18 cellular contexts compared by ENCODE assay signal in the genomic region with DNA sequence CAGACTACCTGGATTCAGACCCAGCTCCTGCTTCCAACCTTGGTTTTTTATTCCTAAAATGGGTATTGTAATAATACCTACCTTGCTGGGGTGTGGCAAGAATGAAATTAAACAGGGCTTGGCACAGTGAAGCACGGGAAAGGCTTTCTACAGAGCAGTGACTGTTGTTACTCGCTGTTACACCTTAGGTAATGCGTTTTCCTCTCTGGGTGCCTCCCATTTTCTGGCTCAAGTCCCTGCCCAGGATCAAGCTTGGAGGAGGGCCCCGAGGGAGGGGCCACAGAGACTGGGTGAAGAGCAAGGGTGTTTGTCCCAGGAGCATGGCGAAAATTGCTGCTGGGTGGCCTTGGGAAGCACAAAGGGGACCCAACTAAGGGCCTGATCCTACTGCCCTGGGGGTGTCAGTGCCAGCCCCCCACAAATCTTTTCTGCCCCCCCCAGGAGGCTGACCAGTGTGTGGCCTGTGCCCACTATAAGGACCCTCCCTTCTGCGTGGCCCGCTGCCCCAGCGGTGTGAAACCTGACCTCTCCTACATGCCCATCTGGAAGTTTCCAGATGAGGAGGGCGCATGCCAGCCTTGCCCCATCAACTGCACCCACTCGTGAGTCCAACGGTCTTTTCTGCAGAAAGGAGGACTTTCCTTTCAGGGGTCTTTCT. TPM values are rescaled to one million over a fixed set of nuclear protein-coding genes. Genes with fewer than 3 reads are reported as not detected.
DNase-seq lines count a peak whose midpoint lies in the region; ATAC-seq, FAIRE-seq and TF ChIP-seq lines count a peak whose summit lies in the region.
"Had no signal": no experiment of that assay in that cellular context is flagged by ENCODE, and none has a peak within 500 bp of the region (broad histone marks: within the 10 kb centered on the region; RNA-seq: fewer than 3 reads in every experiment).

No MANE protein-coding gene starts in this region.

- H4K20me1 ChIP-seq in HepG2 (ENCODE audit: insufficient read depth, low read length): no peaks in the 10 kb centered on the region

- TF ChIP-seq RAD21 in HepG2 (CRISPR knock-in tag; IDR thresholded peaks at IDR 0.05): no peak

- WGBS in HepG2 (ENCODE audit: low lambda C conversion rate): 98% methylated on average over 11 of the region's 11 CpGs
- 71% methylated on average over 11 of the region's 11 CpGs for WGBS in suprapubic skin

- in situ Hi-C loops in HepG2 (cut with HindIII; ENCODE audit: extremely low pct_ligation_motif_present, low pct_unique_long_range_greater_than_20kb): no loop called here

- H3K79me2 ChIP-seq in HepG2 (ENCODE audit: insufficient read depth, low read length): no peaks in the 10 kb centered on the region
- H3K79me2 ChIP-seq: parathyroid adenoma had no signal

- no TSS peak for BruUV-seq in HepG2 (replicated peaks; lab: Mats Ljungman, UMichigan)

- H3K27me3 ChIP-seq in HepG2 (ENCODE audit: control insufficient read depth in 1 of 2, insufficient read depth in 2 of 2, low read length in 2 of 2) (no peaks in the 10 kb centered on the region), suprapubic skin (no peaks in the 10 kb centered on the region)
- H3K27me3 ChIP-seq: gastroesophageal sphincter had no signal

- H3K4me3 ChIP-seq in epithelial cell of esophagus (ENCODE audit: low read length) (no peak overlapping the region), HepG2 (replicated peaks in 1 of 3; ENCODE audit: insufficient read depth in 1 of 3, low read depth in 2 of 3, low read length in 3 of 3) (no peak overlapping the region), suprapubic skin (no peak overlapping the region)
- H3K4me3 ChIP-seq: gastroesophageal sphincter had no signal

- H3K4me1 ChIP-seq in HepG2 (ENCODE audit: insufficient read depth, low read length) (no peaks in the 10 kb centered on the region), suprapubic skin (peaks cover 25% of the 10 kb centered on the region)
- H3K4me1 ChIP-seq: BE2C, gastroesophageal sphincter, parathyroid adenoma had no signal

- H3K4me1 Mint-ChIP-seq in T-helper 2 cell treated with Interferon-gamma antibody and Interleukin-4, amounts not matched to agents 5 μg/mL and 100 μg/mL, for 36 hours (ENCODE audit: low read depth): no peaks in the 10 kb centered on the region
- H3K4me1 Mint-ChIP-seq: activated naive CD8-positive, alpha-beta T cell treated with anti-CD3 and anti-CD28 coated beads, Interleukin-2, amount 10 ng/mL, durations not matched to agents 7 days and 5 days had no signal

- H3K4me2 ChIP-seq in HepG2 (ENCODE audit: low read depth, low read length): no peak overlapping the region

- H3K4me3 Mint-ChIP-seq in T-helper 2 cell treated with Interferon-gamma antibody and Interleukin-4, amounts not matched to agents 5 μg/mL and 100 μg/mL, for 36 hours: no peak overlapping the region
- H3K4me3 Mint-ChIP-seq: activated CD4-positive, alpha-beta memory T cell treated with anti-CD3 and anti-CD28 coated beads for 36 hours; activated naive CD8-positive, alpha-beta T cell treated with anti-CD3 and anti-CD28 coated beads, Interleukin-2, amount 10 ng/mL, durations not matched to agents 7 days and 5 days; activated T-cell treated with anti-CD3 and anti-CD28 coated beads, Interleukin-2, amount 50 U/mL, for 72 hours had no signal

- H3K27ac ChIP-seq in HepG2 (ENCODE audit: extremely low read length, insufficient read depth, low read length): no peak overlapping the region
- H3K27ac ChIP-seq in suprapubic skin: peak overlapping the region; percentile 85
- H3K27ac ChIP-seq: gastroesophageal sphincter, parathyroid adenoma had no signal

- H3K9me3 ChIP-seq in HepG2 (ENCODE audit: low read length) (no peaks in the 10 kb centered on the region), suprapubic skin (no peaks in the 10 kb centered on the region)
- H3K9me3 ChIP-seq: BE2C, gastroesophageal sphincter had no signal

- intact Hi-C loops in HepG2 (cut with micrococcal nuclease; ENCODE audit: unreplicated experiment): no loop called here

- H3K36me3 Mint-ChIP-seq in T-helper 2 cell treated with Interferon-gamma antibody and Interleukin-4, amounts not matched to agents 5 μg/mL and 100 μg/mL, for 36 hours (ENCODE audit: low read depth): no peaks in the 10 kb centered on the region
- H3K36me3 Mint-ChIP-seq: activated CD4-positive, alpha-beta memory T cell treated with anti-CD3 and anti-CD28 coated beads for 36 hours; activated naive CD8-positive, alpha-beta T cell treated with anti-CD3 and anti-CD28 coated beads, Interleukin-2, amount 10 ng/mL, durations not matched to agents 7 days and 5 days had no signal

- CTCF ChIA-PET in HepG2 (lab: Yijun Ruan, JAX; ENCODE audit: low intra/inter-chr PET ratio, low total read pairs): interaction anchor here (2.3 kb wide), 1 partner anchor 38 kb away, joined by 14 read pairs; no protein-coding TSS in a partner anchor

- TF ChIP-seq EP300 in HepG2 (IDR thresholded peaks at IDR 0.05; ENCODE audit: low read depth in 2 of 2, low read length in 2 of 2) (no peak), HepG2 (CRISPR knock-in tag; IDR thresholded peaks at IDR 0.05; ENCODE audit: borderline replicate concordance) (no peak), suprapubic skin (IDR thresholded peaks at IDR 0.05) (no peak)

- H3K9me3 Mint-ChIP-seq in T-helper 2 cell treated with Interferon-gamma antibody and Interleukin-4, amounts not matched to agents 5 μg/mL and 100 μg/mL, for 36 hours: no peaks in the 10 kb centered on the region
- H3K9me3 Mint-ChIP-seq: activated CD4-positive, alpha-beta memory T cell treated with anti-CD3 and anti-CD28 coated beads for 36 hours; activated naive CD8-positive, alpha-beta T cell treated with anti-CD3 and anti-CD28 coated beads, Interleukin-2, amount 10 ng/mL, durations not matched to agents 7 days and 5 days; activated T-cell treated with anti-CD3 and anti-CD28 coated beads, Interleukin-2, amount 50 U/mL, for 72 hours had no signal

- peaks cover 26 to 75% of the 10 kb centered on the region in 2 experiments for H3K36me3 ChIP-seq in HepG2 (replicated peaks in 1 of 2; ENCODE audit: control insufficient read depth in 1 of 2, insufficient read depth in 2 of 2, low read length in 2 of 2)
- peaks cover 55% of the 10 kb centered on the region for H3K36me3 ChIP-seq in suprapubic skin
- H3K36me3 ChIP-seq: BE2C had no signal

- no peak for FAIRE-seq in HepG2 (lab: Jason Lieb, UNC)
- FAIRE-seq: GM18507 had no signal

- TF ChIP-seq POLR2A in HepG2 (IDR thresholded peaks at IDR 0.05; ENCODE audit: insufficient read depth in 1 of 2, low read depth in 2 of 2, low read length in 2 of 2) (no peak), suprapubic skin (IDR thresholded peaks at IDR 0.05) (no peak)

- POLR2A ChIA-PET in HepG2 (lab: Yijun Ruan, JAX): no interaction called here

- TF ChIP-seq CTCF in epithelial cell of esophagus (IDR thresholded peaks at IDR 0.05; ENCODE audit: insufficient read depth, low read depth, low read length, missing control alignments) (no peak), HepG2 (CRISPR knock-in tag; IDR thresholded peaks at IDR 0.05) (no peak), suprapubic skin (IDR thresholded peaks at IDR 0.05) (no peak)

- DNase-seq in NCI-H2029 (lab: John Stamatoyannopoulos, UW): peak; percentile 49
- DNase-seq in epithelial cell of esophagus (ENCODE audit: low read depth): peak; percentile 84
- no peak for DNase-seq in HepG2 (ENCODE audit: low spot score)
- no peak for DNase-seq in suprapubic skin (ENCODE audit: low spot score in 2 of 2)
- no peak for DNase-seq in kidney tubule cell (ENCODE audit: low spot score)
- DNase-seq in germinal center (ENCODE audit: low spot score): no peak
- no peak for DNase-seq in NK-92 (lab: John Stamatoyannopoulos, UW; ENCODE audit: unreplicated experiment)
- no peak for DNase-seq in T-helper 2 cell treated with Interferon-gamma antibody and Interleukin-4, amounts not matched to agents 5 μg/mL and 100 μg/mL, for 36 hours (ENCODE audit: low spot score)
- DNase-seq: activated CD4-positive, alpha-beta memory T cell treated with anti-CD3 and anti-CD28 coated beads for 36 hours; activated naive CD8-positive, alpha-beta T cell treated with anti-CD3 and anti-CD28 coated beads, Interleukin-2, amount 10 ng/mL, durations not matched to agents 7 days and 5 days; activated T-cell treated with anti-CD3 and anti-CD28 coated beads, Interleukin-2, amount 50 U/mL, for 72 hours; BE2C; NCI-H1417; OCI-M1 had no signal

- ATAC-seq in HepG2: no peak
- ATAC-seq: activated T-cell treated with anti-CD3 and anti-CD28 coated beads, Interleukin-2, amount 50 U/mL, for 72 hours; gastroesophageal sphincter had no signal

- no peak overlapping the region for H3K27ac Mint-ChIP-seq in T-helper 2 cell treated with Interferon-gamma antibody and Interleukin-4, amounts not matched to agents 5 μg/mL and 100 μg/mL, for 36 hours
- H3K27ac Mint-ChIP-seq: activated CD4-positive, alpha-beta memory T cell treated with anti-CD3 and anti-CD28 coated beads for 36 hours; activated naive CD8-positive, alpha-beta T cell treated with anti-CD3 and anti-CD28 coated beads, Interleukin-2, amount 10 ng/mL, durations not matched to agents 7 days and 5 days; activated T-cell treated with anti-CD3 and anti-CD28 coated beads, Interleukin-2, amount 50 U/mL, for 72 hours had no signal

- H3K9ac ChIP-seq in HepG2 (ENCODE audit: insufficient read depth, low read depth, low read length): no peak overlapping the region
- H3K9ac ChIP-seq: parathyroid adenoma had no signal

- H3K27me3 Mint-ChIP-seq in T-helper 2 cell treated with Interferon-gamma antibody and Interleukin-4, amounts not matched to agents 5 μg/mL and 100 μg/mL, for 36 hours (ENCODE audit: low read depth): no peaks in the 10 kb centered on the region
- H3K27me3 Mint-ChIP-seq: activated CD4-positive, alpha-beta memory T cell treated with anti-CD3 and anti-CD28 coated beads for 36 hours; activated naive CD8-positive, alpha-beta T cell treated with anti-CD3 and anti-CD28 coated beads, Interleukin-2, amount 10 ng/mL, durations not matched to agents 7 days and 5 days had no signal

- H2AFZ ChIP-seq in HepG2 (ENCODE audit: low read length): no peak overlapping the region
- H2AFZ ChIP-seq: parathyroid adenoma had no signal

RNA-seq across cellular contexts. Expression of gene MIEN1, which starts 13.3 kb away (rescaled TPM):
- total RNA-seq in HepG2 (2016; rRNA removed; fragmentation: Illumina TruSeq; extraction: Trizol) (40.6 and 48.6 TPM in 2 replicates), suprapubic skin (10 to 100 TPM; 43.6 to 54.1 (median 52.1) TPM)
- total RNA-seq in HepG2 (2016; cell fraction: cytosol; rRNA removed; fragmentation: Illumina TruSeq; extraction: Trizol; ENCODE audit: low read depth): 50.1 and 73.7 TPM in 2 replicates
- total RNA-seq in HepG2 (2016; cell fraction: insoluble cytoplasmic fraction; rRNA removed; fragmentation: Illumina TruSeq; extraction: Trizol): 43.9 and 49.0 TPM in 2 replicates
- 66.3 and 82.4 TPM in 2 replicates for total RNA-seq in HepG2 (2016; cell fraction: membrane; rRNA removed; fragmentation: Illumina TruSeq; extraction: Trizol)
- 18.4 and 23.7 TPM in 2 replicates for total RNA-seq in HepG2 (2016; cell fraction: nucleus; rRNA removed; fragmentation: Illumina TruSeq; extraction: Trizol)
- 56.6 and 68.2 TPM in 2 replicates for polyA plus RNA-seq in HepG2 (2011; rRNA removed)
- 62.1 and 67.0 TPM in 2 replicates for polyA plus RNA-seq in HepG2 (2011; cell fraction: cytosol; rRNA removed)
- 27.3 and 39.8 TPM in 2 replicates for polyA plus RNA-seq in HepG2 (2011; cell fraction: nucleus; rRNA removed)
- 38.6 and 44.5 TPM in 2 replicates for polyA plus RNA-seq in HepG2 (2012)
- polyA plus RNA-seq in HepG2 (2016; cell fraction: cytosol; fragmentation: Illumina TruSeq; extraction: Trizol; ENCODE audit: low read depth): 106 and 131 TPM in 2 replicates
- 73.3 and 81.4 TPM in 2 replicates for polyA plus RNA-seq in HepG2 (2016; cell fraction: insoluble cytoplasmic fraction; fragmentation: Illumina TruSeq; extraction: Trizol; ENCODE audit: low read depth)
- 100 and 131 TPM in 2 replicates for polyA plus RNA-seq in HepG2 (2016; cell fraction: membrane; fragmentation: Illumina TruSeq; extraction: Trizol; ENCODE audit: low read depth)
- polyA plus RNA-seq in HepG2 (2016; cell fraction: nucleus; fragmentation: Illumina TruSeq; extraction: Trizol; ENCODE audit: insufficient read depth, low read depth): 45.4 and 54.1 TPM in 2 replicates
- polyA minus RNA-seq in HepG2 (2011; rRNA and poly(A)+ RNA removed; ENCODE audit: low replicate concordance): 30.0 and 48.1 TPM in 2 replicates
- 11.5 and 16.0 TPM in 2 replicates for polyA minus RNA-seq in HepG2 (2011; cell fraction: cytosol; rRNA and poly(A)+ RNA removed)
- polyA minus RNA-seq in HepG2 (2011; cell fraction: nucleus; rRNA and poly(A)+ RNA removed): 10.6 and 14.7 TPM in 2 replicates

RNA-seq across cellular contexts. Expression of gene ERBB2, which starts 17.1 kb away (rescaled TPM):
- 30.2 and 64.1 TPM in 2 replicates for total RNA-seq in HepG2 (2016; rRNA removed; fragmentation: Illumina TruSeq; extraction: Trizol)
- 29.4 and 32.0 TPM in 2 replicates for total RNA-seq in HepG2 (2016; cell fraction: cytosol; rRNA removed; fragmentation: Illumina TruSeq; extraction: Trizol; ENCODE audit: low read depth)
- 24.5 and 63.0 TPM in 2 replicates for total RNA-seq in HepG2 (2016; cell fraction: insoluble cytoplasmic fraction; rRNA removed; fragmentation: Illumina TruSeq; extraction: Trizol)
- 21.8 and 22.8 TPM in 2 replicates for total RNA-seq in HepG2 (2016; cell fraction: membrane; rRNA removed; fragmentation: Illumina TruSeq; extraction: Trizol)
- 81.6 and 99.0 TPM in 2 replicates for total RNA-seq in HepG2 (2016; cell fraction: nucleus; rRNA removed; fragmentation: Illumina TruSeq; extraction: Trizol)
- polyA plus RNA-seq in HepG2 (2011; rRNA removed): 57.7 and 77.7 TPM in 2 replicates
- polyA plus RNA-seq in HepG2 (2011; cell fraction: cytosol; rRNA removed): 36.7 and 42.6 TPM in 2 replicates
- polyA plus RNA-seq in HepG2 (2011; cell fraction: nucleus; rRNA removed): 210 and 211 TPM in 2 replicates
- 69.2 and 69.6 TPM in 2 replicates for polyA plus RNA-seq in HepG2 (2012)
- 4.2 and 4.3 TPM in 2 replicates for polyA plus RNA-seq in HepG2 (2016; cell fraction: cytosol; fragmentation: Illumina TruSeq; extraction: Trizol; ENCODE audit: low read depth)
- polyA plus RNA-seq in HepG2 (2016; cell fraction: insoluble cytoplasmic fraction; fragmentation: Illumina TruSeq; extraction: Trizol; ENCODE audit: low read depth): 25.3 and 32.1 TPM in 2 replicates
- 8.5 and 9.9 TPM in 2 replicates for polyA plus RNA-seq in HepG2 (2016; cell fraction: membrane; fragmentation: Illumina TruSeq; extraction: Trizol; ENCODE audit: low read depth)
- polyA plus RNA-seq in HepG2 (2016; cell fraction: nucleus; fragmentation: Illumina TruSeq; extraction: Trizol; ENCODE audit: insufficient read depth, low read depth): 149 and 153 TPM in 2 replicates
- polyA minus RNA-seq in HepG2 (2011; rRNA and poly(A)+ RNA removed; ENCODE audit: low replicate concordance): 39.8 and 292 TPM in 2 replicates
- 52.4 and 60.7 TPM in 2 replicates for polyA minus RNA-seq in HepG2 (2011; cell fraction: cytosol; rRNA and poly(A)+ RNA removed)
- polyA minus RNA-seq in HepG2 (2011; cell fraction: nucleus; rRNA and poly(A)+ RNA removed): 58.8 and 83.7 TPM in 2 replicates
- 100 to 1,000 TPM; 144 to 192 (median 173) TPM for total RNA-seq in suprapubic skin

RNA-seq across cellular contexts. Expression of gene GRB7, which starts 20.7 kb away (rescaled TPM):
- total RNA-seq in HepG2 (2016; rRNA removed; fragmentation: Illumina TruSeq; extraction: Trizol) (41.7 and 60.2 TPM in 2 replicates), suprapubic skin (100 to 1,000 TPM in 1 of 4 donors, 10 to 100 TPM in 3; 49.4 to 114 (median 72.4) TPM)
- 17.9 and 20.4 TPM in 2 replicates for total RNA-seq in HepG2 (2016; cell fraction: cytosol; rRNA removed; fragmentation: Illumina TruSeq; extraction: Trizol; ENCODE audit: low read depth)
- total RNA-seq in HepG2 (2016; cell fraction: insoluble cytoplasmic fraction; rRNA removed; fragmentation: Illumina TruSeq; extraction: Trizol): 38.5 and 64.6 TPM in 2 replicates
- 31.4 and 31.5 TPM in 2 replicates for total RNA-seq in HepG2 (2016; cell fraction: membrane; rRNA removed; fragmentation: Illumina TruSeq; extraction: Trizol)
- 57.0 and 59.4 TPM in 2 replicates for total RNA-seq in HepG2 (2016; cell fraction: nucleus; rRNA removed; fragmentation: Illumina TruSeq; extraction: Trizol)
- 77.7 and 92.3 TPM in 2 replicates for polyA plus RNA-seq in HepG2 (2011; rRNA removed)
- 36.7 and 60.1 TPM in 2 replicates for polyA plus RNA-seq in HepG2 (2011; cell fraction: cytosol; rRNA removed)
- 319 and 344 TPM in 2 replicates for polyA plus RNA-seq in HepG2 (2011; cell fraction: nucleus; rRNA removed)
- 60.9 and 73.8 TPM in 2 replicates for polyA plus RNA-seq in HepG2 (2012)
- polyA plus RNA-seq in HepG2 (2016; cell fraction: cytosol; fragmentation: Illumina TruSeq; extraction: Trizol; ENCODE audit: low read depth): 8.5 and 8.6 TPM in 2 replicates
- polyA plus RNA-seq in HepG2 (2016; cell fraction: insoluble cytoplasmic fraction; fragmentation: Illumina TruSeq; extraction: Trizol; ENCODE audit: low read depth): 45.6 and 58.3 TPM in 2 replicates
- polyA plus RNA-seq in HepG2 (2016; cell fraction: membrane; fragmentation: Illumina TruSeq; extraction: Trizol; ENCODE audit: low read depth): 13.3 and 14.8 TPM in 2 replicates
- polyA plus RNA-seq in HepG2 (2016; cell fraction: nucleus; fragmentation: Illumina TruSeq; extraction: Trizol; ENCODE audit: insufficient read depth, low read depth): 147 and 156 TPM in 2 replicates
- 9.1 and 160 TPM in 2 replicates for polyA minus RNA-seq in HepG2 (2011; rRNA and poly(A)+ RNA removed; ENCODE audit: low replicate concordance)
- polyA minus RNA-seq in HepG2 (2011; cell fraction: cytosol; rRNA and poly(A)+ RNA removed): 55.8 and 65.9 TPM in 2 replicates
- 80.7 and 95.9 TPM in 2 replicates for polyA minus RNA-seq in HepG2 (2011; cell fraction: nucleus; rRNA and poly(A)+ RNA removed)

RNA-seq across cellular contexts. Expression of gene PGAP3, which starts 29.2 kb away (rescaled TPM):
- total RNA-seq in HepG2 (2016; rRNA removed; fragmentation: Illumina TruSeq; extraction: Trizol): 5.1 and 11.9 TPM in 2 replicates
- total RNA-seq in HepG2 (2016; cell fraction: cytosol; rRNA removed; fragmentation: Illumina TruSeq; extraction: Trizol; ENCODE audit: low read depth): 1.1 and 1.5 TPM in 2 replicates
- 3.5 and 11.4 TPM in 2 replicates for total RNA-seq in HepG2 (2016; cell fraction: insoluble cytoplasmic fraction; rRNA removed; fragmentation: Illumina TruSeq; extraction: Trizol)
- 3.2 and 3.3 TPM in 2 replicates for total RNA-seq in HepG2 (2016; cell fraction: membrane; rRNA removed; fragmentation: Illumina TruSeq; extraction: Trizol)
- 11.6 and 12.8 TPM in 2 replicates for total RNA-seq in HepG2 (2016; cell fraction: nucleus; rRNA removed; fragmentation: Illumina TruSeq; extraction: Trizol)
- polyA plus RNA-seq in HepG2 (2011; rRNA removed): 14.6 and 21.2 TPM in 2 replicates
- 9.7 and 10.8 TPM in 2 replicates for polyA plus RNA-seq in HepG2 (2011; cell fraction: cytosol; rRNA removed)
- 53.0 and 67.8 TPM in 2 replicates for polyA plus RNA-seq in HepG2 (2011; cell fraction: nucleus; rRNA removed)
- polyA plus RNA-seq in HepG2 (2012): 9.1 and 10.3 TPM in 2 replicates
- 0.93 and 0.97 TPM in 2 replicates for polyA plus RNA-seq in HepG2 (2016; cell fraction: cytosol; fragmentation: Illumina TruSeq; extraction: Trizol; ENCODE audit: low read depth)
- 4.1 and 5.4 TPM in 2 replicates for polyA plus RNA-seq in HepG2 (2016; cell fraction: insoluble cytoplasmic fraction; fragmentation: Illumina TruSeq; extraction: Trizol; ENCODE audit: low read depth)
- polyA plus RNA-seq in HepG2 (2016; cell fraction: membrane; fragmentation: Illumina TruSeq; extraction: Trizol; ENCODE audit: low read depth): 2.1 and 2.4 TPM in 2 replicates
- 23.4 and 28.3 TPM in 2 replicates for polyA plus RNA-seq in HepG2 (2016; cell fraction: nucleus; fragmentation: Illumina TruSeq; extraction: Trizol; ENCODE audit: insufficient read depth, low read depth)
- polyA minus RNA-seq in HepG2 (2011; rRNA and poly(A)+ RNA removed; ENCODE audit: low replicate concordance): 12.0 and 44.9 TPM in 2 replicates
- 5.6 and 8.2 TPM in 2 replicates for polyA minus RNA-seq in HepG2 (2011; cell fraction: cytosol; rRNA and poly(A)+ RNA removed)
- 8.2 and 9.7 TPM in 2 replicates for polyA minus RNA-seq in HepG2 (2011; cell fraction: nucleus; rRNA and poly(A)+ RNA removed)
- 10 to 100 TPM; 25.7 to 41.5 (median 32.7) TPM for total RNA-seq in suprapubic skin

RNA-seq across cellular contexts. Expression of gene PNMT, which starts 48.8 kb away (rescaled TPM):
- total RNA-seq in HepG2 (2016; rRNA removed; fragmentation: Illumina TruSeq; extraction: Trizol): not detected in 2 replicates
- total RNA-seq in HepG2 (2016; cell fraction: cytosol; rRNA removed; fragmentation: Illumina TruSeq; extraction: Trizol; ENCODE audit: low read depth): not detected in 2 replicates
- not detected in 2 replicates for total RNA-seq in HepG2 (2016; cell fraction: insoluble cytoplasmic fraction; rRNA removed; fragmentation: Illumina TruSeq; extraction: Trizol)
- total RNA-seq in HepG2 (2016; cell fraction: membrane; rRNA removed; fragmentation: Illumina TruSeq; extraction: Trizol): 0.17 TPM in 1 of 2 replicates, not detected in the other
- not detected in 2 replicates for total RNA-seq in HepG2 (2016; cell fraction: nucleus; rRNA removed; fragmentation: Illumina TruSeq; extraction: Trizol)
- 0.22 and 0.25 TPM in 2 replicates for polyA plus RNA-seq in HepG2 (2011; rRNA removed)
- polyA plus RNA-seq in HepG2 (2011; cell fraction: cytosol; rRNA removed): 0.08 and 0.13 TPM in 2 replicates
- 0.56 and 0.71 TPM in 2 replicates for polyA plus RNA-seq in HepG2 (2011; cell fraction: nucleus; rRNA removed)
- polyA plus RNA-seq in HepG2 (2012): 0.31 TPM in 1 of 2 replicates, not detected in the other
- polyA plus RNA-seq in HepG2 (2016; cell fraction: cytosol; fragmentation: Illumina TruSeq; extraction: Trizol; ENCODE audit: low read depth): 0.11 TPM in 1 of 2 replicates, not detected in the other
- polyA plus RNA-seq in HepG2 (2016; cell fraction: insoluble cytoplasmic fraction; fragmentation: Illumina TruSeq; extraction: Trizol; ENCODE audit: low read depth): not detected in 2 replicates
- 0.15 TPM in 1 of 2 replicates, not detected in the other for polyA plus RNA-seq in HepG2 (2016; cell fraction: membrane; fragmentation: Illumina TruSeq; extraction: Trizol; ENCODE audit: low read depth)
- polyA plus RNA-seq in HepG2 (2016; cell fraction: nucleus; fragmentation: Illumina TruSeq; extraction: Trizol; ENCODE audit: insufficient read depth, low read depth): not detected in 2 replicates
- not detected in 2 replicates for polyA minus RNA-seq in HepG2 (2011; rRNA and poly(A)+ RNA removed; ENCODE audit: low replicate concordance)
- not detected in 2 replicates for polyA minus RNA-seq in HepG2 (2011; cell fraction: cytosol; rRNA and poly(A)+ RNA removed)
- not detected in 2 replicates for polyA minus RNA-seq in HepG2 (2011; cell fraction: nucleus; rRNA and poly(A)+ RNA removed)
- 1 to 10 TPM in 2 of 4 donors, under 1 TPM in 2; 0.53 to 1.6 (median 1.1) TPM for total RNA-seq in suprapubic skin
- total RNA-seq: activated CD4-positive, alpha-beta memory T cell treated with anti-CD3 and anti-CD28 coated beads for 36 hours; activated naive CD8-positive, alpha-beta T cell treated with anti-CD3 and anti-CD28 coated beads, Interleukin-2, amount 10 ng/mL, durations not matched to agents 7 days and 5 days; NCI-H460 had no signal

Comparison
In these comparisons a context has a peak if more than half of its experiments do, and no peak if none do; other contexts are left out.
1. DNase-seq: peak in NCI-H2029 (single experiment) and epithelial cell of esophagus (single experiment); none in HepG2 (single experiment), suprapubic skin (0 of 2), kidney tubule cell (single experiment), germinal center (single experiment), NK-92 (single experiment) and T-helper 2 cell treated with Interferon-gamma antibody and Interleukin-4, amounts not matched to agents 5 μg/mL and 100 μg/mL, for 36 hours (single experiment).